Comparison of ENCODE assay signal across 16 cellular contexts in the genomic region with DNA sequence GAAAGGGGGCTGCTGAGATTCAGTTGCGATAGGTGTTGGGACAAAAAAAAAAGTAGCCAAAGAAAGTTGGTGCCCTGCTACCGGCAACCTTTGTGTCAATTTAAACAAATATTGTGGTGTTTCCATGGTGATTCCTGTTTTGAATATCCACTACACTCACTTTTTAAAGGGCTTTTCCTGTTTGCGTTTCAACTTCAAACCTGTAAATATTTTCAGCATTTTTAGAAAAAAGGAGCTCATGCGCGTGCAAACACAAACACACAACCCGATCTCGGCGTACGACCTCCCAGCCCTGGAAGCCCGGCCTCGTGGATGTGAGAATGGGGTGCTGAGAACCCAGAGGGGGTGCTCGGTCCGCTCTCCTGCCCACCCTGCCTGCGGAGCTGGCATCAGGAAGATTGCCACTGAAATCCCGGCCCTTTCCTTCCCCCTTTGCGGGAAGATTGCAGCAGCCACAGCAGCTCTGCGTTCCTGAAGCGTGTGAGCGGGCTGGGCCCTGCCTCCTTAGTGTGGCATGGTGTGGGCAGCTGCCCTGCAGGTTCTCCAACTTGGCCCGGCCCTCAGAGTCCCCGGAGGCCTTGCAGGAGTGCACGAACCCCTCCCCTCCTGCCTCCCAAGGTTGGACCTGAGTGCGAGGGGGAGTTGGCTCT. TPM values are rescaled to one million over a fixed set of nuclear protein-coding genes. Genes with fewer than 3 reads are reported as not detected.
A peak's percentile ranks its signal among the peaks of the same experiment; 100 is the strongest.
DNase-seq lines count a peak whose midpoint lies in the region; FAIRE-seq and TF ChIP-seq lines count a peak whose summit lies in the region.
"Had no signal": no experiment of that assay in that cellular context is flagged by ENCODE, and none has a peak within 500 bp of the region (broad histone marks: within the 10 kb centered on the region; RNA-seq: fewer than 3 reads in every experiment).

No MANE protein-coding gene starts in this region.

- H2BK120ac ChIP-seq in H1 (replicated peaks; ENCODE audit: low read depth, low read length): no peak overlapping the region

- no peak overlapping the region for H2BK20ac ChIP-seq in H1 (ENCODE audit: low read length)

- TF ChIP-seq RAD21 in H1 (IDR thresholded peaks at IDR 0.05 in 1 of 2, conservative IDR thresholded peaks at IDR 0.05 in 1 of 2; ENCODE audit: low read depth in 2 of 2, low read length in 2 of 2): no peak

- peaks cover 0 to 2% of the 10 kb centered on the region in 2 experiments for H4K20me1 ChIP-seq in H1 (replicated peaks in 1 of 2; ENCODE audit: control insufficient read depth in 1 of 2, insufficient read depth in 2 of 2, low read length in 2 of 2)

- H4K8ac ChIP-seq in H1 (ENCODE audit: extremely low read depth, insufficient read depth, low read length): peak overlapping the region; percentile 62; the same call in 1 of the 2 replicates

- WGBS in H1 (ENCODE audit: extremely low coverage in 1 of 2, insufficient coverage in 1 of 2, insufficient read length in 1 of 2, insufficient replicate concordance in 2 of 2, low coverage in 1 of 2, low lambda C conversion rate in 2 of 2, missing lambda C conversion rate in 1 of 2), 2 experiments: 93% methylated on average over 23 of the region's 23 CpGs; no CpG with 5 or more reads in 1 of the 2 experiments

- H3K27me3 ChIP-seq in H1 (replicated peaks in 1 of 4; ENCODE audit: control insufficient read depth in 3 of 4, extremely low read depth in 1 of 4, insufficient read depth in 3 of 4, low read length in 3 of 4): no peaks in the 10 kb centered on the region
- peaks cover 3 to 12% (median 7%) of the 10 kb centered on the region in 5 donors for H3K27me3 ChIP-seq in subcutaneous abdominal adipose tissue (ENCODE audit: control insufficient read depth in 5 of 5, insufficient read depth in 4 of 5, low read length in 5 of 5)

- no peak for TF ChIP-seq CTCF in H1 (IDR thresholded peaks at IDR 0.05; ENCODE audit: control extremely low read depth in 1 of 3, insufficient read depth in 1 of 3, low read depth in 1 of 3, low read length in 3 of 3)

- H3K4me1 ChIP-seq in H1 (replicated peaks in 1 of 4; ENCODE audit: control insufficient read depth in 3 of 4, insufficient read depth in 4 of 4, low read length in 3 of 4) (peaks cover 0 to 15% (median 8%) of the 10 kb centered on the region in 4 experiments; a peak in 5 of 7 replicates), subcutaneous abdominal adipose tissue (ENCODE audit: control insufficient read depth in 5 of 5, insufficient read depth in 5 of 5, low read length in 5 of 5) (peaks cover 0 to 84% (median 40%) of the 10 kb centered on the region in 5 donors)

- no peak overlapping the region for H2BK15ac ChIP-seq in H1 (ENCODE audit: low read length)

- no peak for TF ChIP-seq POLR2A in H1 (IDR thresholded peaks at IDR 0.05; ENCODE audit: control extremely low read depth in 1 of 2, low read depth in 2 of 2, low read length in 2 of 2)

- H3K9ac ChIP-seq in H1 (replicated peaks in 1 of 4; ENCODE audit: extremely low read depth in 1 of 4, low read depth in 3 of 4, low read length in 3 of 4) (peak overlapping the region in 1 of 4 experiments; percentile 6; a peak in 2 of 7 replicates), subcutaneous abdominal adipose tissue (ENCODE audit: low read length in 5 of 5) (peak overlapping the region in 2 of 5 donors; percentile 15 to 48)

- H3K56ac ChIP-seq in H1 (replicated peaks; ENCODE audit: insufficient read length, low read depth, low read length): no peak overlapping the region

- H4K5ac ChIP-seq in H1 (ENCODE audit: insufficient read length, low read depth, low read length): no peak overlapping the region

- no peak overlapping the region for H2BK12ac ChIP-seq in H1 (ENCODE audit: low read depth, low read length)

- H3K14ac ChIP-seq in H1 (ENCODE audit: insufficient read length): no peak overlapping the region

- POLR2A ChIA-PET in H1 (lab: Charles Lee; ENCODE audit: partially characterized antibody): interaction anchor here (0.6 kb wide), 1 partner anchor 131 kb away, joined by 3 read pairs; no protein-coding TSS in a partner anchor

- no peak overlapping the region for H4K91ac ChIP-seq in H1 (replicated peaks; ENCODE audit: insufficient read length, low read length)

- H3K36me3 ChIP-seq in H1 (ENCODE audit: control insufficient read depth in 2 of 4, insufficient read depth in 4 of 4, low read length in 3 of 4) (no peaks in the 10 kb centered on the region), subcutaneous abdominal adipose tissue (ENCODE audit: control insufficient read depth in 5 of 5, insufficient read depth in 5 of 5, low read length in 5 of 5) (no peaks in the 10 kb centered on the region)

- 0 out of 2 replicates have a peak, but pooled peaks cover 2% of the 10 kb centered on the region for H3K79me1 ChIP-seq in H1 (ENCODE audit: low read depth, low read length)

- no peaks in the 10 kb centered on the region for H3K79me2 ChIP-seq in H1 (ENCODE audit: control insufficient read depth in 1 of 2, insufficient read depth in 2 of 2, low read length in 2 of 2)

- H3K9me3 ChIP-seq in H1 (ENCODE audit: insufficient read depth in 2 of 2, low read depth in 1 of 2, low read length in 1 of 2) (no peaks in the 10 kb centered on the region), subcutaneous abdominal adipose tissue (ENCODE audit: control insufficient read depth in 5 of 5, low read length in 5 of 5) (no peaks in the 10 kb centered on the region)

- no peak for FAIRE-seq in H1 (lab: Jason Lieb, UNC)
- FAIRE-seq: RCC 7860 had no signal

- no peak overlapping the region for H3K4me2 ChIP-seq in H1 (ENCODE audit: insufficient read depth in 1 of 2, low read depth in 2 of 2, low read length in 2 of 2)

- no peak overlapping the region for H3K23ac ChIP-seq in H1 (ENCODE audit: insufficient read length)

- no peak for TF ChIP-seq EP300 in H1 (IDR thresholded peaks at IDR 0.05; ENCODE audit: borderline replicate concordance in 1 of 2, low read depth in 2 of 2, low read length in 2 of 2)

- no peaks in the 10 kb centered on the region for H3K23me2 ChIP-seq in H1 (ENCODE audit: low read depth, low read length)

- no peak overlapping the region; the same call in 1 of the 2 replicates for H2BK5ac ChIP-seq in H1 (ENCODE audit: low read depth, low read length)

- H3K27ac ChIP-seq in H1 (ENCODE audit: low read depth, low read length): no peak overlapping the region
- peak overlapping the region; percentile 38 for H3K27ac ChIP-seq in subcutaneous abdominal adipose tissue (ENCODE audit: low read depth, low read length)

- H2AFZ ChIP-seq in H1 (ENCODE audit: low read length): no peak overlapping the region

- H3K4me3 ChIP-seq in H1 (ENCODE audit: extremely low read depth in 1 of 4, insufficient read depth in 2 of 4, low read depth in 3 of 4, low read length in 4 of 4): no peak overlapping the region
- peak overlapping the region in 3 of 5 donors; percentile 32 to 42 (median 40) for H3K4me3 ChIP-seq in subcutaneous abdominal adipose tissue (ENCODE audit: low read depth in 1 of 5, low read length in 5 of 5)

- DNase-seq in M059J (ENCODE audit: low read depth) (peak; percentile 49), H1 (ENCODE audit: low read depth in 1 of 2, low spot score in 2 of 2) (no peak), lung microvascular endothelial cell (ENCODE audit: low read depth in 2 of 2) (peak; percentile 53 to 93), SW480 (ENCODE audit: low spot score) (no peak), NCI-H82 treated with DMSO at 0.1 percent for 48 hours (lab: John Stamatoyannopoulos, UW; ENCODE audit: unreplicated experiment) (no peak), HPDE6-E6E7 (ENCODE audit: extremely low spot score) (no peak)
- no peak for DNase-seq in stimulated activated CD4-positive, alpha-beta T cell treated with anti-CD3 and anti-CD28 coated beads, Interleukin-4, amount 100 ng/mL, for 24 hours
- DNase-seq: activated CD8-positive, alpha-beta T cell treated with anti-CD3 and anti-CD28 coated beads for 36 hours; activated naive CD4-positive, alpha-beta T cell treated with anti-CD3 and anti-CD28 coated beads, Interleukin-2, amount 10 ng/mL, durations not matched to agents 7 days and 5 days; foreskin fibroblast; NCI-H2171 treated with DMSO at 0.1 percent for 48 hours; occipital lobe; stimulated activated CD4-positive, alpha-beta T cell treated with anti-CD3 and anti-CD28 coated beads, Interleukin-4, amount 100 ng/mL, for 1 hour; stimulated activated naive CD4-positive, alpha-beta T cell treated with Interleukin-2 at 50 U/mL for 16 hours had no signal

- H3K18ac ChIP-seq in H1 (ENCODE audit: extremely low read depth, low read length): no peak overlapping the region; the same call in 1 of the 2 replicates

- H3K4ac ChIP-seq in H1 (replicated peaks; ENCODE audit: insufficient read length, low read depth, low read length): no peak overlapping the region

- H2AK5ac ChIP-seq in H1 (ENCODE audit: low read depth, low read length): no peak overlapping the region

- CTCF ChIA-PET in H1 (lab: Charles Lee; ENCODE audit: partially characterized antibody): interaction anchor here (0.5 to 1.4 kb wide), 7 partner anchors 8 to 203 kb away, joined by 3 to 8 read pairs (median 3); no protein-coding TSS in a partner anchor

TF ChIP-seq in H1, 55 proteins besides CTCF, POLR2A, EP300 and RAD21 (continues in another document):
- TF ChIP-seq BCL11A (IDR thresholded peaks at IDR 0.05; ENCODE audit: low read depth in 2 of 2, low read length in 2 of 2) (no peak), MAFK (IDR thresholded peaks at IDR 0.05; ENCODE audit: low read depth, low read length) (no peak), TAF1 (IDR thresholded peaks at IDR 0.05; ENCODE audit: low read depth, low read length) (no peak), HDAC2 (IDR thresholded peaks at IDR 0.05; ENCODE audit: borderline replicate concordance in 1 of 2, low read depth in 2 of 2, low read length in 2 of 2) (no peak), EZH2 (IDR thresholded peaks at IDR 0.05; ENCODE audit: low read depth, low read length, severe bottlenecking) (no peak), TEAD4 (IDR thresholded peaks at IDR 0.05; ENCODE audit: low read depth, low read length) (no peak), KDM5A (IDR thresholded peaks at IDR 0.05; ENCODE audit: low read length) (no peak)

RNA-seq across cellular contexts. Expression of a gene that starts 34.8 kb away (rescaled TPM):
- total RNA-seq in M059J (2014; rRNA removed; shearing (Covaris generic)): 1.8 and 6.0 TPM in 2 replicates
- total RNA-seq in H1 (2021; fragmentation: NEBNext Ultra II Directional; extraction: Animal tissue kit (Norgen Biotek cat#: 25700)): 6.1 and 7.7 TPM in 2 replicates
- polyA plus RNA-seq in H1 (2011; rRNA removed): 4.4 and 5.9 TPM in 2 replicates
- 3.6 TPM for polyA plus RNA-seq in H1 (2011; cell fraction: cytosol; rRNA removed)
- 10.1 TPM for polyA plus RNA-seq in H1 (2011; cell fraction: nucleus; rRNA removed)
- 2.2 to 4.5 TPM (median 4.3 TPM) in 4 replicates for polyA plus RNA-seq in H1 (2012, experiment 1 of 2)
- 2.9 TPM for polyA plus RNA-seq in H1 (2012, experiment 2 of 2)
- polyA plus RNA-seq in H1 (2013, experiment 1 of 2): 6.5 TPM
- polyA plus RNA-seq in H1 (2013, experiment 2 of 2): 6.3 TPM
- 3.9 and 5.8 TPM in 2 replicates for polyA minus RNA-seq in H1 (2011; rRNA and poly(A)+ RNA removed)
- 5.8 TPM for polyA minus RNA-seq in H1 (2011; cell fraction: cytosol; rRNA and poly(A)+ RNA removed)
- polyA minus RNA-seq in H1 (2011; cell fraction: nucleus; rRNA and poly(A)+ RNA removed): 10.2 TPM
- total RNA-seq in lung microvascular endothelial cell: 0.99 and 1.1 TPM in 2 replicates

Comparison
In these comparisons a context has a peak if more than half of its experiments do, and no peak if none do; other contexts are left out.
1. DNase-seq: peak in M059J (single experiment) and lung microvascular endothelial cell (2 of 2); none in H1 (0 of 2), SW480 (single experiment), stimulated activated CD4-positive, alpha-beta T cell treated with anti-CD3 and anti-CD28 coated beads, Interleukin-4, amount 100 ng/mL, for 24 hours (single experiment), NCI-H82 treated with DMSO at 0.1 percent for 48 hours (single experiment) and HPDE6-E6E7 (single experiment).
2. H3K4me3 ChIP-seq: peak in subcutaneous abdominal adipose tissue (3 of 5); none in H1 (0 of 4).